In genomic region chr10:57968328-57969016, GRCh38 we compare ENCODE assay signal across 16 cellular contexts.
"Had no signal": no experiment of that assay in that cellular context is flagged by ENCODE, and none has a peak within 500 bp of the region (broad histone marks: within the 10 kb centered on the region; RNA-seq: fewer than 3 reads in every experiment).

No MANE protein-coding gene starts in this region.

- H3K36me3 Mint-ChIP-seq: naive thymus-derived CD4-positive, alpha-beta T cell; type B pancreatic cell had no signal

- H3K4me1 ChIP-seq: right atrium auricular region, sigmoid colon had no signal

- H3K27ac ChIP-seq: heart right ventricle, neutrophil, ovary, right atrium auricular region, sigmoid colon, skin epidermis had no signal

- H3K9me3 ChIP-seq: neutrophil, ovary, right atrium auricular region, sigmoid colon had no signal

- DNase-seq: heart right ventricle; kidney; left cardiac atrium; mammary epithelial cell; naive thymus-derived CD4-positive, alpha-beta T cell; nephron progenitor cell; ovary; sigmoid colon; stimulated activated CD4-positive, alpha-beta T cell treated with anti-CD3 and anti-CD28 coated beads, Interleukin-2, amount 100 ng/mL, for 24 hours; stimulated activated CD4-positive, alpha-beta T cell treated with anti-CD3 and anti-CD28 coated beads, Interleukin-4, amount 100 ng/mL, for 4 hours; stimulated activated naive CD4-positive, alpha-beta T cell treated with Interleukin-2 at 50 U/mL for 16 hours had no signal

- H3K27me3 Mint-ChIP-seq: type B pancreatic cell had no signal

- H3K27ac Mint-ChIP-seq: naive thymus-derived CD4-positive, alpha-beta T cell; nephron progenitor cell; type B pancreatic cell had no signal

- H3K4me3 ChIP-seq: heart right ventricle, ovary, right atrium auricular region, sigmoid colon, skin epidermis had no signal

- H3K27me3 ChIP-seq: heart right ventricle, neutrophil, ovary, right atrium auricular region, sigmoid colon had no signal

- H3K4me1 Mint-ChIP-seq: naive thymus-derived CD4-positive, alpha-beta T cell; nephron progenitor cell had no signal

- H3K36me3 ChIP-seq: heart right ventricle, neutrophil, ovary, right atrium auricular region, sigmoid colon had no signal

- ATAC-seq: esophagus mucosa; heart right ventricle; left cardiac atrium; naive thymus-derived CD4-positive, alpha-beta T cell had no signal

- H3K4me3 Mint-ChIP-seq: naive thymus-derived CD4-positive, alpha-beta T cell; nephron progenitor cell; type B pancreatic cell had no signal

- H3K9me3 Mint-ChIP-seq: nephron progenitor cell, type B pancreatic cell had no signal
